In the genomic region with DNA sequence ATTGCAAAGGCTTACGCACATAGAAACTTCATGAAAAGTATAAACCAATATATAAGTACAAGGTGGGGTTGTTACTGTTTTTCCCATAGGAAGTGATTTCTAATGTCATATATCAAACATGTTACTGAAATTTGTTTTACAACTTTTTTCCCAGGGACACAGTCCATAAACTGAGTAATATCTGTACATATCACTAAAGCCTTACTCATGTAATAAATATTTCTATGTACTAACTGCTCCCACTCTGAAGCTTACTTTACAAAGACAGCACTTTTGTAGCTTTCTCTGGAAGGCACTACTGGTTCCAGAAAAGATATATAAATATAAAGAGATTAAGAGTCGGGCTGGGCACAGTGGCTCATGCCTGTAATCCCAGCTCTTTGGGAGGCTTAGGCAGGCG, we compare ENCODE assay signal across 15 cellular contexts.
DNase-seq lines count a peak whose midpoint lies in the region; ATAC-seq and TF ChIP-seq lines count a peak whose summit lies in the region.
"Had no signal": no experiment of that assay in that cellular context is flagged by ENCODE, and none has a peak within 500 bp of the region (broad histone marks: within the 10 kb centered on the region; RNA-seq: fewer than 3 reads in every experiment).

No MANE protein-coding gene starts in this region.

- H3K36me3 ChIP-seq in fibroblast of lung (ENCODE audit: control insufficient read depth, insufficient read depth, low read length) = no peaks in the 10 kb centered on the region
- H3K36me3 ChIP-seq in gastrocnemius medialis = no peaks in the 10 kb centered on the region

- H3K27ac Mint-ChIP-seq in T-cell = no peak overlapping the region
- H3K27ac Mint-ChIP-seq: CD8-positive, alpha-beta T cell had no signal

- no peaks in the 10 kb centered on the region for H3K27me3 Mint-ChIP-seq in T-cell

- POLR2A ChIA-PET in T-cell (lab: Charles Lee) = no interaction called here

- no peak overlapping the region for H3K4me3 ChIP-seq in fibroblast of lung (replicated peaks in 1 of 4; ENCODE audit: control extremely low read depth in 1 of 4, insufficient read depth in 1 of 4, low read depth in 3 of 4, low read length in 4 of 4)
- H3K4me3 ChIP-seq in gastrocnemius medialis = no peak overlapping the region
- H3K4me3 ChIP-seq: BLaER1, PC-9 had no signal

- no peak overlapping the region for H3K4me3 Mint-ChIP-seq in T-cell
- H3K4me3 Mint-ChIP-seq: CD8-positive, alpha-beta T cell had no signal

- CTCF ChIA-PET in T-cell (lab: Charles Lee) = interaction anchor here in 1 of 2 donors (0.7 kb wide), 1 partner anchor 41 kb away, joined by 4 read pairs; no protein-coding TSS in a partner anchor

- no peaks in the 10 kb centered on the region for H4K20me1 ChIP-seq in fibroblast of lung (ENCODE audit: control insufficient read depth, extremely low read depth, insufficient read depth, low read length)

- H3K9me3 ChIP-seq in fibroblast of lung (ENCODE audit: control insufficient read depth, insufficient read depth, low read depth, low read length) (no peaks in the 10 kb centered on the region), gastrocnemius medialis (no peaks in the 10 kb centered on the region)
- H3K9me3 ChIP-seq: BLaER1 had no signal

- DNase-seq in EL (peak; percentile 11), NCI-H82 (lab: John Stamatoyannopoulos, UW) (peak; percentile 77), fibroblast of lung (ENCODE audit: low read depth in 2 of 2) (peak; percentile 6 to 7), gastrocnemius medialis (no peak), T-cell (no peak), posterior cingulate gyrus (no peak)
- no peak for DNase-seq in stimulated activated CD4-positive, alpha-beta T cell treated with anti-CD3 and anti-CD28 coated beads, Interleukin-12 subunit alpha, Interleukin-12 subunit beta, amount 100 ng/mL, for 4 hours
- DNase-seq: CD8-positive, alpha-beta T cell; Karpas-422; NCI-H187; NCI-H345; NCI-H69; PC-9 had no signal

- H3K4me2 ChIP-seq in fibroblast of lung (ENCODE audit: extremely low read depth, insufficient read depth, low read length) = no peak overlapping the region
- H3K4me2 ChIP-seq: BLaER1, PC-9 had no signal

- peaks cover 8% of the 10 kb centered on the region for H3K36me3 Mint-ChIP-seq in T-cell

- TF ChIP-seq CTCF in fibroblast of lung (conservative IDR thresholded peaks at IDR 0.05 in 1 of 2, IDR thresholded peaks at IDR 0.05 in 1 of 2; ENCODE audit: low read depth in 1 of 2, low read length in 2 of 2) (no peak), gastrocnemius medialis (IDR thresholded peaks at IDR 0.05 in 4 of 5, conservative IDR thresholded peaks at IDR 0.05 in 1 of 5) (no peak)

- H3K4me1 Mint-ChIP-seq in T-cell = peaks cover 24 to 50% (median 47%) of the 10 kb centered on the region in 3 donors

- no peaks in the 10 kb centered on the region for H3K9me3 Mint-ChIP-seq in T-cell
- H3K9me3 Mint-ChIP-seq: CD8-positive, alpha-beta T cell had no signal

- H3K79me2 ChIP-seq in fibroblast of lung (ENCODE audit: control insufficient read depth, insufficient read depth, low read length) = peaks cover 3% of the 10 kb centered on the region

- in situ Hi-C loops in gastrocnemius medialis (cut with MboI; ENCODE audit: low sequenced_read_pairs in 4 of 4) = no loop called here

- H3K4me1 ChIP-seq in fibroblast of lung (ENCODE audit: control insufficient read depth, extremely low read depth, insufficient read depth, low read length) (no peaks in the 10 kb centered on the region), gastrocnemius medialis (peaks cover 34 to 78% of the 10 kb centered on the region in 2 donors)

- no peak overlapping the region for H3K9ac ChIP-seq in fibroblast of lung (ENCODE audit: insufficient read depth, low read length)
- H3K9ac ChIP-seq: BLaER1 had no signal

- H3K27me3 ChIP-seq in fibroblast of lung (ENCODE audit: control insufficient read depth, insufficient read depth, low read length) (no peaks in the 10 kb centered on the region), gastrocnemius medialis (no peaks in the 10 kb centered on the region)
- H3K27me3 ChIP-seq: BLaER1 had no signal

- intact Hi-C loops in gastrocnemius medialis (cut with DNase I; ENCODE audit: low total_unique reads) (no loop called here), posterior cingulate gyrus (cut with DNase I) (no loop called here)

- ATAC-seq in gastrocnemius medialis = no peak
- ATAC-seq in HG03565 (IDR thresholded peaks at IDR 0.05; ENCODE audit: unreplicated experiment) = no peak
- ATAC-seq in T-cell (replicated peaks in 1 of 4) = no peak
- ATAC-seq: CD8-positive, alpha-beta T cell had no signal

- H3K27ac ChIP-seq in fibroblast of lung (ENCODE audit: insufficient read depth, low read length) (no peak overlapping the region), gastrocnemius medialis (peak overlapping the region; percentile 48 to 91 (median 61))
- H3K27ac ChIP-seq: BLaER1, PC-9 had no signal

- TF ChIP-seq POLR2A in gastrocnemius medialis (IDR thresholded peaks at IDR 0.05) = no peak

- no peak overlapping the region for H2AFZ ChIP-seq in fibroblast of lung (ENCODE audit: low read length)
- H2AFZ ChIP-seq: PC-9 had no signal

Comparison
In these comparisons a context has a peak if more than half of its experiments do, and no peak if none do; other contexts are left out.
1. DNase-seq: peak in EL (single experiment), NCI-H82 (single experiment) and fibroblast of lung (2 of 2); none in gastrocnemius medialis (0 of 2), stimulated activated CD4-positive, alpha-beta T cell treated with anti-CD3 and anti-CD28 coated beads, Interleukin-12 subunit alpha, Interleukin-12 subunit beta, amount 100 ng/mL, for 4 hours (single experiment), T-cell (0 of 34) and posterior cingulate gyrus (0 of 10).